Comparison of ENCODE assay signal across 8 cellular contexts in genomic region chr4:39045791-39046221, GRCh38. TPM values are rescaled to one million over a fixed set of nuclear protein-coding genes. Genes with fewer than 3 reads are reported as not detected.
A peak's percentile ranks its signal among the peaks of the same experiment; 100 is the strongest.
DNase-seq lines count a peak whose midpoint lies in the region; ATAC-seq and TF ChIP-seq lines count a peak whose summit lies in the region.

No MANE protein-coding gene starts in this region.

- DNase-seq in EL = peak; percentile 17
- DNase-seq in NT2/D1 (ENCODE audit: low read depth, low spot score) = no peak
- peak; percentile 66 for DNase-seq in choroid plexus epithelial cell (ENCODE audit: low read depth)
- DNase-seq in naive thymus-derived CD4-positive, alpha-beta T cell = peak in 5 of 9 donors; percentile 28 to 52 (median 44)
- DNase-seq in dedifferentiated amniotic fluid mesenchymal stem cell (ENCODE audit: extremely low spot score) = no peak

- intact Hi-C loops in naive thymus-derived CD4-positive, alpha-beta T cell (cut with micrococcal nuclease) = loop anchor here (1.0 to 10.0 kb wide), 13 partner anchors 14 to 1359 kb away; partner anchors contain the start of genes N4BP2 (in 1 of the 2), RELL1 (in 1 of the 2), RFC1 (in 1 of the 2) and TMEM156 (in 1 of the 2)

- H3K4me1 Mint-ChIP-seq in naive thymus-derived CD4-positive, alpha-beta T cell = peaks cover 18 to 71% (median 62%) of the 10 kb centered on the region in 7 donors

- no peaks in the 10 kb centered on the region for H3K4me1 ChIP-seq in NT2/D1 (ENCODE audit: insufficient read depth, insufficient read length)
- peaks cover 28 to 32% of the 10 kb centered on the region in 2 donors for H3K4me1 ChIP-seq in naive thymus-derived CD4-positive, alpha-beta T cell (ENCODE audit: control insufficient read depth in 2 of 2, insufficient read depth in 2 of 2, low read length in 2 of 2)

- POLR2A ChIA-PET in naive thymus-derived CD4-positive, alpha-beta T cell (lab: Charles Lee) = interaction anchor here (0.5 to 7.6 kb wide), 7 partner anchors 14 to 1136 kb away, joined by 3 to 76 read pairs (median 3); partner anchors contain the start of gene TMEM156

- no peak for ATAC-seq in naive thymus-derived CD4-positive, alpha-beta T cell
- ATAC-seq in GM18520 (IDR thresholded peaks at IDR 0.05; ENCODE audit: unreplicated experiment) = no peak
- no peak for ATAC-seq in GM21737 (IDR thresholded peaks at IDR 0.05; ENCODE audit: unreplicated experiment)
- no peak for ATAC-seq in HG02884 (IDR thresholded peaks at IDR 0.05; ENCODE audit: unreplicated experiment)

- no peaks in the 10 kb centered on the region for H3K9me3 ChIP-seq in NT2/D1 (ENCODE audit: insufficient read depth, low read length)
- H3K9me3 ChIP-seq in naive thymus-derived CD4-positive, alpha-beta T cell (ENCODE audit: control insufficient read depth in 2 of 3, low read length in 3 of 3) = no peaks in the 10 kb centered on the region

- peak overlapping the region; percentile 86 to 98 (median 95) for H3K4me3 Mint-ChIP-seq in naive thymus-derived CD4-positive, alpha-beta T cell

- H3K27ac Mint-ChIP-seq in naive thymus-derived CD4-positive, alpha-beta T cell = peak overlapping the region; percentile 77 to 99 (median 97)

- H3K27me3 ChIP-seq in NT2/D1 (ENCODE audit: insufficient read depth, insufficient read length) = no peaks in the 10 kb centered on the region
- no peaks in the 10 kb centered on the region for H3K27me3 ChIP-seq in naive thymus-derived CD4-positive, alpha-beta T cell (ENCODE audit: control insufficient read depth in 2 of 2, insufficient read depth in 2 of 2, low read length in 2 of 2)

- H3K27me3 Mint-ChIP-seq in naive thymus-derived CD4-positive, alpha-beta T cell = no peaks in the 10 kb centered on the region

- peaks cover 0 to 17% (median 0%) of the 10 kb centered on the region in 5 donors for H3K36me3 Mint-ChIP-seq in naive thymus-derived CD4-positive, alpha-beta T cell

- no peaks in the 10 kb centered on the region for H3K9me3 Mint-ChIP-seq in naive thymus-derived CD4-positive, alpha-beta T cell

- H3K9ac ChIP-seq in NT2/D1 (ENCODE audit: insufficient read length, low read depth) = no peak overlapping the region

- peak overlapping the region; percentile 53 for H3K4me3 ChIP-seq in NT2/D1 (ENCODE audit: insufficient read length, low read depth)
- H3K4me3 ChIP-seq in choroid plexus epithelial cell (ENCODE audit: low read depth, low read length) = peak overlapping the region; percentile 71
- peak overlapping the region; percentile 70 for H3K4me3 ChIP-seq in naive thymus-derived CD4-positive, alpha-beta T cell (ENCODE audit: low read length)

- TF ChIP-seq CTCF in choroid plexus epithelial cell (conservative IDR thresholded peaks at IDR 0.05; ENCODE audit: low read depth, low read length) = no peak

- CTCF ChIA-PET in naive thymus-derived CD4-positive, alpha-beta T cell (lab: Charles Lee) = interaction anchor here (0.6 to 1.2 kb wide), 4 partner anchors 15 to 291 kb away, joined by 3 to 5 read pairs (median 4); no protein-coding TSS in a partner anchor

- H3K36me3 ChIP-seq in NT2/D1 (ENCODE audit: insufficient read depth, insufficient read length, low read length) = no peaks in the 10 kb centered on the region
- H3K36me3 ChIP-seq in naive thymus-derived CD4-positive, alpha-beta T cell (ENCODE audit: control insufficient read depth in 2 of 3, insufficient read depth in 3 of 3, low read length in 3 of 3) = no peaks in the 10 kb centered on the region

- H3K27ac ChIP-seq in naive thymus-derived CD4-positive, alpha-beta T cell (ENCODE audit: low read depth, low read length) = peak overlapping the region; percentile 82

RNA-seq across cellular contexts. Expression of gene TMEM156, which starts 13.6 kb away (rescaled TPM):
- total RNA-seq in naive thymus-derived CD4-positive, alpha-beta T cell = 10 to 100 TPM in 2 of 5 experiments, 1 to 10 TPM in 3; 8.6 to 36.4 (median 9.4) TPM
- 10 to 100 TPM; 16.6 to 37.0 TPM for polyA plus RNA-seq in naive thymus-derived CD4-positive, alpha-beta T cell

RNA-seq across cellular contexts. Expression of gene KLHL5, which starts 16.2 kb away (rescaled TPM):
- total RNA-seq in naive thymus-derived CD4-positive, alpha-beta T cell = 10 to 100 TPM; 17.8 to 56.7 (median 28.0) TPM
- polyA plus RNA-seq in naive thymus-derived CD4-positive, alpha-beta T cell = 1 to 10 TPM; 8.7 to 9.3 TPM

Comparison
In these comparisons a context has a peak if more than half of its experiments do, and no peak if none do; other contexts are left out.
1. DNase-seq: peak in EL (single experiment), choroid plexus epithelial cell (single experiment) and naive thymus-derived CD4-positive, alpha-beta T cell (5 of 9); none in NT2/D1 (single experiment) and dedifferentiated amniotic fluid mesenchymal stem cell (single experiment).
2. Peak in every context shown above with its lines, with median percentiles within 50 percentile points of each other: H3K4me3 ChIP-seq.